ENCODE assay signal across 8 cellular contexts in the genomic region with DNA sequence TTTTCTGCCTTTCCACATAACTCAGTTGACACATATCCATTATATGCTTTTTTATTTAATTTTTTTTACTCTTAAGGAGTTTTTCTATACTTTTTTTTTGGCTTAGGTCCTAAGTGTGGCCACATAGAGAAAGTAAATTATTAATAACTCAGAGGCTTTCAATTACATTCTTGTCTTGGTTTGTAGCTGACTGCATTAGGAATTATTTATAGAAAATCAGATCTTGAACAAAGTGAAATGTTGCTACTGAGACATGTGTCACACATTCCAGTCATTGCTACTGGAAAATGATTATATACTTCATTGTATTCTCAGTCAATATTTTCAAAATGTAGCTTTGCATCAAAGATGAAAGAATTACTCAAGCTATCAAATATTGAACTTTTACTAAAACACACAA.
"Had no signal": no experiment of that assay in that cellular context is flagged by ENCODE, and none has a peak within 500 bp of the region (broad histone marks: within the 10 kb centered on the region; RNA-seq: fewer than 3 reads in every experiment).

No MANE protein-coding gene starts in this region.

- H3K36me3 ChIP-seq: HAP-1 had no signal

- H3K4me1 ChIP-seq: HAP-1 had no signal

- H2AFZ ChIP-seq: GM23248 had no signal

- ATAC-seq: HCT116, HepG2 had no signal

- H3K9ac ChIP-seq: GM23248 had no signal

- H3K9me3 ChIP-seq: HAP-1 had no signal

- H3K27ac ChIP-seq: GM23248, HL-60 had no signal

- H3K4me3 ChIP-seq: GM23248, HAP-1 had no signal

- FAIRE-seq: HepG2 had no signal

- DNase-seq: GM23248, GOT3, H7, HFFc6 had no signal
